In the genomic region with DNA sequence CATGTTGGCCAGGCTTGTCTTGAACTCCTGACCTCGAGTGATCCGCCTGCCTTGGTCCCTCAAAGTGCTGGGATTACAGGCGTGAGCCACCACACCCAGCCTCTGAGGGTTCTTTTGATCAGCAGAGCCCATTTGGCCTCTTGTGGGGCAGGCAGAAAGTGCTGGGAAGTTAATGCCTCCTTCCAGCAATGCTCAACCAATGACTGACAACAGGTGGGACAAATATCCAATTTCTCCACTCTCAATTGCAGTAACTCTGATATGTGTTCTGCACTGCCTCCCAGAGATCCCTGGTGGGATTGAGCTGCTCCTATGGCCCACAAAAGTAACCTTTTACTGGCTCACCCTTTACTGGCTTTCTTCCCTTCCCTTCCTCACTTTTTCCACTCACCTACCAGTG, we compare ENCODE assay signal across 25 cellular contexts.
A peak's percentile ranks its signal among the peaks of the same experiment; 100 is the strongest.
DNase-seq lines count a peak whose midpoint lies in the region; ATAC-seq and TF ChIP-seq lines count a peak whose summit lies in the region.
"Had no signal": no experiment of that assay in that cellular context is flagged by ENCODE, and none has a peak within 500 bp of the region (broad histone marks: within the 10 kb centered on the region; RNA-seq: fewer than 3 reads in every experiment).

No MANE protein-coding gene starts in this region.

- H3K27ac ChIP-seq in H9 (ENCODE audit: insufficient read length, low read depth, low read length) (no peak overlapping the region), HEK293 (ENCODE audit: extremely low read depth, low read depth, low read length) (no peak overlapping the region), trophoblast cell (ENCODE audit: low read depth, low read length) (no peak overlapping the region)
- H3K27ac ChIP-seq in naive thymus-derived CD4-positive, alpha-beta T cell (ENCODE audit: low read depth, low read length) = no peak overlapping the region
- H3K27ac ChIP-seq: C4-2B had no signal

- WGBS in H9 (ENCODE audit: extremely low coverage, insufficient read length, low lambda C conversion rate) = no CpG with 5 or more reads among the region's 3 CpGs
- WGBS in trophoblast cell (ENCODE audit: extremely low coverage, insufficient coverage, insufficient read length) = no CpG with 5 or more reads among the region's 3 CpGs

- ATAC-seq in natural killer cell = no peak
- ATAC-seq in naive thymus-derived CD4-positive, alpha-beta T cell = no peak
- ATAC-seq: CD8-positive, alpha-beta T cell; PC-3; SK-N-SH treated with all-trans-retinoic acid at 6 μM for 48 hours had no signal

- intact Hi-C loops in natural killer cell (cut with micrococcal nuclease) = no loop called here
- intact Hi-C loops in naive thymus-derived CD4-positive, alpha-beta T cell (cut with micrococcal nuclease) = no loop called here

- H2AFZ ChIP-seq in H9 (ENCODE audit: low read length) = no peak overlapping the region
- H2AFZ ChIP-seq in trophoblast cell (ENCODE audit: insufficient read depth, low read length, poor library complexity) = no peak overlapping the region

- H3K9ac ChIP-seq in H9 (ENCODE audit: extremely low read depth, insufficient read length, low read length) (no peak overlapping the region), trophoblast cell (ENCODE audit: low read length) (peak overlapping the region; percentile 33)

- no peak overlapping the region for H4K91ac ChIP-seq in H9 (ENCODE audit: insufficient read length, low read depth, low read length)
- H4K91ac ChIP-seq in trophoblast cell (ENCODE audit: low read depth, low read length) = no peak overlapping the region

- H2AK5ac ChIP-seq in H9 (ENCODE audit: insufficient read length, low read length) = no peak overlapping the region
- no peak overlapping the region for H2AK5ac ChIP-seq in trophoblast cell (ENCODE audit: low read length)

- no peak overlapping the region for H3K23ac ChIP-seq in H9 (ENCODE audit: insufficient read length, low read depth, low read length)
- no peak overlapping the region for H3K23ac ChIP-seq in trophoblast cell (ENCODE audit: low read length)

- H4K8ac ChIP-seq in H9 (replicated peaks; ENCODE audit: insufficient read length, low read depth, low read length) (no peak overlapping the region), trophoblast cell (ENCODE audit: low read depth, low read length) (no peak overlapping the region)

- H2BK120ac ChIP-seq in H9 (ENCODE audit: low read depth, low read length, poor library complexity, severe bottlenecking) (no peak overlapping the region), trophoblast cell (ENCODE audit: insufficient read depth, low read length, poor library complexity) (no peak overlapping the region)

- no peak overlapping the region for H3K56ac ChIP-seq in H9 (ENCODE audit: insufficient read length, low read depth, low read length)

- H3K27ac Mint-ChIP-seq in H9 = no peak overlapping the region; a peak in 1 of 7 replicates
- H3K27ac Mint-ChIP-seq in natural killer cell = no peak overlapping the region
- no peak overlapping the region for H3K27ac Mint-ChIP-seq in naive thymus-derived CD4-positive, alpha-beta T cell
- H3K27ac Mint-ChIP-seq: B cell; CD8-positive, alpha-beta T cell; HFFc6 had no signal

- H3K9me3 Mint-ChIP-seq in H9 = peaks cover 0 to 6% of the 10 kb centered on the region in 2 experiments; a peak in 1 of 5 replicates
- H3K9me3 Mint-ChIP-seq in natural killer cell = peaks cover 7 to 9% of the 10 kb centered on the region in 2 donors
- peaks cover 3 to 28% (median 12%) of the 10 kb centered on the region in 11 donors for H3K9me3 Mint-ChIP-seq in naive thymus-derived CD4-positive, alpha-beta T cell

- H4K5ac ChIP-seq in H9 (ENCODE audit: insufficient read length, low read depth, low read length) = no peak overlapping the region

- H3K23me2 ChIP-seq in H9 (ENCODE audit: insufficient read length, low read depth, low read length, poor library complexity, severe bottlenecking) = no peaks in the 10 kb centered on the region

- H3K4me1 Mint-ChIP-seq in H9 (no peaks in the 10 kb centered on the region), natural killer cell (no peaks in the 10 kb centered on the region)
- no peaks in the 10 kb centered on the region for H3K4me1 Mint-ChIP-seq in naive thymus-derived CD4-positive, alpha-beta T cell
- H3K4me1 Mint-ChIP-seq: B cell had no signal

- no peaks in the 10 kb centered on the region for H4K20me1 ChIP-seq in H9 (ENCODE audit: control insufficient read depth, insufficient read depth, insufficient read length)

- H2BK15ac ChIP-seq in H9 (ENCODE audit: low read depth, low read length) = no peak overlapping the region

- H3K79me2 ChIP-seq in H9 (ENCODE audit: insufficient read depth, low read length) (no peaks in the 10 kb centered on the region), trophoblast cell (ENCODE audit: control insufficient read depth, insufficient read depth, low read length, poor library complexity) (no peaks in the 10 kb centered on the region)

- H4K12ac ChIP-seq in trophoblast cell (ENCODE audit: low read depth, low read length) = no peak overlapping the region

- H3K79me1 ChIP-seq in H9 (ENCODE audit: insufficient read depth, low read depth, low read length, poor library complexity, severe bottlenecking) = no peaks in the 10 kb centered on the region
- no peaks in the 10 kb centered on the region for H3K79me1 ChIP-seq in trophoblast cell (ENCODE audit: low read length)

- no peak overlapping the region for H3K4me3 ChIP-seq in HEK293 (ENCODE audit: low read depth, low read length)
- no peak overlapping the region for H3K4me3 ChIP-seq in trophoblast cell (ENCODE audit: low read depth, low read length)
- H3K4me3 ChIP-seq in naive thymus-derived CD4-positive, alpha-beta T cell (ENCODE audit: low read length) = no peak overlapping the region
- H3K4me3 ChIP-seq: MG63 had no signal

- H3K4ac ChIP-seq in H9 (ENCODE audit: low read depth, low read length) = no peak overlapping the region
- no peak overlapping the region for H3K4ac ChIP-seq in trophoblast cell (ENCODE audit: low read depth, low read length)

- H3K14ac ChIP-seq in H9 (ENCODE audit: insufficient read depth, low read length) = no peak overlapping the region
- no peak overlapping the region for H3K14ac ChIP-seq in trophoblast cell (ENCODE audit: low read length)

- H3K36me3 Mint-ChIP-seq in H9 (ENCODE audit: insufficient read depth in 1 of 3, low read depth in 3 of 3) = no peaks in the 10 kb centered on the region; a peak in 2 of 7 replicates
- peaks cover 12% of the 10 kb centered on the region for H3K36me3 Mint-ChIP-seq in natural killer cell
- H3K36me3 Mint-ChIP-seq in naive thymus-derived CD4-positive, alpha-beta T cell = peaks cover 0 to 15% (median 7%) of the 10 kb centered on the region in 5 donors
- H3K36me3 Mint-ChIP-seq: CD8-positive, alpha-beta T cell had no signal

- CTCF ChIA-PET in HEK293 (lab: Yijun Ruan, JAX) = no interaction called here
- CTCF ChIA-PET in naive thymus-derived CD4-positive, alpha-beta T cell (lab: Charles Lee) = no interaction called here

- no peak overlapping the region for H2BK12ac ChIP-seq in H9 (ENCODE audit: insufficient read length, low read depth, low read length)
- H2BK12ac ChIP-seq in trophoblast cell (ENCODE audit: low read length) = no peak overlapping the region

- POLR2A ChIA-PET in HEK293 (lab: Yijun Ruan, JAX) = no interaction called here
- POLR2A ChIA-PET in naive thymus-derived CD4-positive, alpha-beta T cell (lab: Charles Lee) = no interaction called here

- no peak overlapping the region for H3K4me2 ChIP-seq in H9 (ENCODE audit: insufficient read depth, insufficient read length, low read length)
- H3K4me2 ChIP-seq in trophoblast cell (ENCODE audit: low read length) = no peak overlapping the region

- H3T11ph ChIP-seq in H9 (ENCODE audit: low read length) = no peak overlapping the region

- H3K4me1 ChIP-seq in H9 (ENCODE audit: insufficient read depth, low read length) (no peaks in the 10 kb centered on the region), HEK293 (ENCODE audit: control insufficient read depth, insufficient read depth, low read length) (no peaks in the 10 kb centered on the region), trophoblast cell (ENCODE audit: control insufficient read depth in 1 of 2, insufficient read depth in 2 of 2, low read length in 2 of 2) (no peaks in the 10 kb centered on the region)
- no peaks in the 10 kb centered on the region for H3K4me1 ChIP-seq in naive thymus-derived CD4-positive, alpha-beta T cell (ENCODE audit: control insufficient read depth in 2 of 2, insufficient read depth in 2 of 2, low read length in 2 of 2)
- H3K4me1 ChIP-seq: Caco-2 had no signal

- TF ChIP-seq CTCF in H9 (conservative IDR thresholded peaks at IDR 0.05) (no peak), HEK293 (tag by site-specific recombination; IDR thresholded peaks at IDR 0.05) (no peak), natural killer cell (IDR thresholded peaks at IDR 0.05) (no peak)

- H3K36me3 ChIP-seq in HEK293 (ENCODE audit: control insufficient read depth in 2 of 2, insufficient read depth in 1 of 2, low read length in 2 of 2) (no peaks in the 10 kb centered on the region), trophoblast cell (ENCODE audit: control insufficient read depth in 1 of 2, insufficient read depth in 2 of 2, low read length in 2 of 2) (no peaks in the 10 kb centered on the region)
- no peaks in the 10 kb centered on the region for H3K36me3 ChIP-seq in naive thymus-derived CD4-positive, alpha-beta T cell (ENCODE audit: control insufficient read depth in 2 of 3, insufficient read depth in 3 of 3, low read length in 3 of 3)
- H3K36me3 ChIP-seq: MG63 had no signal

- no peak overlapping the region for H3K18ac ChIP-seq in H9 (ENCODE audit: insufficient read length, low read depth, low read length)
- no peak overlapping the region for H3K18ac ChIP-seq in trophoblast cell (ENCODE audit: low read length)

- no peaks in the 10 kb centered on the region; the same call in 1 of the 2 replicates for H3K27me3 Mint-ChIP-seq in H9 (ENCODE audit: low read depth)
- H3K27me3 Mint-ChIP-seq in natural killer cell (ENCODE audit: low read depth in 2 of 2) = peaks cover 22 to 47% of the 10 kb centered on the region in 2 donors
- H3K27me3 Mint-ChIP-seq in naive thymus-derived CD4-positive, alpha-beta T cell = peaks cover under 1 to 34% (median 14%) of the 10 kb centered on the region in 5 donors

- H3K27me3 ChIP-seq in H9 (ENCODE audit: insufficient read depth, low read length) (no peaks in the 10 kb centered on the region), trophoblast cell (ENCODE audit: insufficient read depth, low read length) (no peaks in the 10 kb centered on the region)
- H3K27me3 ChIP-seq in naive thymus-derived CD4-positive, alpha-beta T cell (ENCODE audit: control insufficient read depth in 2 of 2, insufficient read depth in 2 of 2, low read length in 2 of 2) = no peaks in the 10 kb centered on the region

- H3K9me3 ChIP-seq in H9 (ENCODE audit: control insufficient read depth, low read depth, low read length) = no peaks in the 10 kb centered on the region
- no peaks in the 10 kb centered on the region for H3K9me3 ChIP-seq in HEK293 (ENCODE audit: control insufficient read depth, insufficient read depth, low read depth, low read length)
- no peaks in the 10 kb centered on the region for H3K9me3 ChIP-seq in trophoblast cell (ENCODE audit: insufficient read depth, low read depth, low read length)
- H3K9me3 ChIP-seq in naive thymus-derived CD4-positive, alpha-beta T cell (ENCODE audit: control insufficient read depth in 2 of 3, low read length in 3 of 3) = no peaks in the 10 kb centered on the region
- H3K9me3 ChIP-seq: Caco-2 had no signal

- H2BK20ac ChIP-seq in H9 (ENCODE audit: low read depth, low read length, poor library complexity, severe bottlenecking) = no peak overlapping the region

- DNase-seq in H9 (peak; percentile 31), iPS-NIHi7 (ENCODE audit: extremely low spot score) (peak; percentile 20), trophoblast cell (no peak), natural killer cell (no peak), cortex of kidney (lab: John Stamatoyannopoulos, UW) (no peak)
- no peak for DNase-seq in naive thymus-derived CD4-positive, alpha-beta T cell
- DNase-seq: Caco-2; CD8-positive, alpha-beta T cell; DND-41; HFFc6; IMR-90; KG1; MG63; NCI-H1048; NCI-H1417; NCI-H1694; NCI-H2029 treated with DMSO at 0.1 percent for 48 hours; NCI-H524; NCI-H748 treated with DMSO at 0.1 percent for 48 hours; NK-92 treated with Interleukin-12 subunit alpha and Interleukin-12 subunit beta, amount 100 ng/mL, for 24 hours; PC-3 had no signal

- H2BK5ac ChIP-seq in H9 (ENCODE audit: insufficient read length, low read length) (no peak overlapping the region), trophoblast cell (ENCODE audit: low read depth, low read length, poor library complexity) (no peak overlapping the region)

- H3K4me3 Mint-ChIP-seq in H9 (no peak overlapping the region), natural killer cell (no peak overlapping the region)
- no peak overlapping the region for H3K4me3 Mint-ChIP-seq in naive thymus-derived CD4-positive, alpha-beta T cell
- H3K4me3 Mint-ChIP-seq: B cell; CD8-positive, alpha-beta T cell; HFFc6 had no signal

Comparison
In these comparisons a context has a peak if more than half of its experiments do, and no peak if none do; other contexts are left out.
1. DNase-seq: peak in H9 (single experiment) and iPS-NIHi7 (single experiment); none in trophoblast cell (0 of 2), natural killer cell (single experiment), naive thymus-derived CD4-positive, alpha-beta T cell (0 of 9) and cortex of kidney (single experiment).